In the genomic region with DNA sequence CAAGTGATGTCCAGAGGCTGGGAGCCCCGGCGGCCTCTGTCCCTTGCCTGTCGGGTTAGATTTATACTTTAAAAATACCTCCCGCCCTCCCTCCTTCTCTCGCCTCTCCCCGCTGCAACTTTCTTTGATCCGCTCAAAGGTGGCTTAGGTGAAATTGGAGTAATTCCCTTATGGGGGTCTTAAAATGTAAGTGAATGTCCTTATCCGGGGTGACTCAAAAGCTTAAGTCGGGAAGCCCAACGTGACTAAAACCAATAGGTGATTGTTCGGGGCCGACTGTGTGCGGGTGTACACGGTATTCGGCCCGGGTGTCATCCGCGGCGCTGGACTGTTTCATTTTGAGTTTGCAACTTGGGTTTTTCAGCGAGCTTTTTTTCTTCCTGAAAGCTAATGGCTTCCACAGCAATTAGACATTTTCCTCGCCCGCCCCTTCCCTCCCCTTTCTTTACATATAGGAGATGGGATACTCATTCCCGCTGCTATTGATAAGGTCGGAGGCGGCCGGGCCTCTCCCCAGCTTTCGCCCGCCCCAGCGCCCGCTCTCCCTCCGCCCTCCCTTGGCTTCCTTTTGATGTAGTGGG, we compare ENCODE assay signal across 1 cellular context.
TF ChIP-seq lines count a peak whose summit lies in the region.

No MANE protein-coding gene starts in this region.

TF ChIP-seq in GM12878, 131 proteins besides CTCF, POLR2A, EP300 and RAD21 (continues in another document):
- no peak for TF ChIP-seq ZNF207 (IDR thresholded peaks at IDR 0.05; ENCODE audit: borderline replicate concordance)
- TF ChIP-seq FOS (IDR thresholded peaks at IDR 0.05; ENCODE audit: borderline replicate concordance, extremely low read depth, insufficient read length): no peak
- TF ChIP-seq SRF (IDR thresholded peaks at IDR 0.05; ENCODE audit: low read depth in 2 of 2, low read length in 2 of 2): 0 out of 4 replicates have a peak, but pooled peaks of 1 of the 2 experiments have one; percentile 33
- no peak for TF ChIP-seq WRNIP1 (IDR thresholded peaks at IDR 0.05; ENCODE audit: borderline replicate concordance, low read depth, low read length)
- peak; percentile 59; the same call in 1 of the 2 replicates for TF ChIP-seq MLLT1 (IDR thresholded peaks at IDR 0.05)
- no peak for TF ChIP-seq ZNF687 (IDR thresholded peaks at IDR 0.05)
- TF ChIP-seq, protein P1, sequence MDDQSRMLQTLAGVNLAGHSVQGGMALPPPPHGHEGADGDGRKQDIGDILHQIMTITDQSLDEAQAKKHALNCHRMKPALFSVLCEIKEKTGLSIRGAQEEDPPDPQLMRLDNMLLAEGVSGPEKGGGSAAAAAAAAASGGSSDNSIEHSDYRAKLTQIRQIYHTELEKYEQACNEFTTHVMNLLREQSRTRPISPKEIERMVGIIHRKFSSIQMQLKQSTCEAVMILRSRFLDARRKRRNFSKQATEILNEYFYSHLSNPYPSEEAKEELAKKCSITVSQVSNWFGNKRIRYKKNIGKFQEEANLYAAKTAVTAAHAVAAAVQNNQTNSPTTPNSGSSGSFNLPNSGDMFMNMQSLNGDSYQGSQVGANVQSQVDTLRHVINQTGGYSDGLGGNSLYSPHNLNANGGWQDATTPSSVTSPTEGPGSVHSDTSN (IDR thresholded peaks at IDR 0.05; ENCODE audit: insufficient replicate concordance, low read depth, low read length): no peak
- no peak for TF ChIP-seq SPI1 (IDR thresholded peaks at IDR 0.05; ENCODE audit: borderline replicate concordance, insufficient read depth, low read depth, low read length)
- TF ChIP-seq MTA3 (IDR thresholded peaks at IDR 0.05; ENCODE audit: borderline replicate concordance, low read length): no peak
- TF ChIP-seq REST (IDR thresholded peaks at IDR 0.05; ENCODE audit: low read depth, low read length): no peak
- peak; percentile 59; the same call in 1 of the 2 replicates for TF ChIP-seq RUNX3 (IDR thresholded peaks at IDR 0.05; ENCODE audit: low read length)
- peak; percentile 23; the same call in 1 of the 2 replicates for TF ChIP-seq LARP7 (IDR thresholded peaks at IDR 0.05)
- no peak for TF ChIP-seq SIX5 (IDR thresholded peaks at IDR 0.05; ENCODE audit: low read depth, low read length, severe bottlenecking)
- TF ChIP-seq YY1 (IDR thresholded peaks at IDR 0.05; ENCODE audit: low read depth, low read length): peak; percentile 85; the same call in 1 of the 2 replicates
- TF ChIP-seq ZBTB33 (IDR thresholded peaks at IDR 0.05): no peak
- no peak for TF ChIP-seq NR2F1 (conservative IDR thresholded peaks at IDR 0.05)
- TF ChIP-seq CBX5 (IDR thresholded peaks at IDR 0.05; ENCODE audit: low read depth): no peak
- TF ChIP-seq MEF2B (IDR thresholded peaks at IDR 0.05; ENCODE audit: partially characterized antibody, poor library complexity, severe bottlenecking): no peak
- no peak for TF ChIP-seq NFYA (IDR thresholded peaks at IDR 0.05; ENCODE audit: borderline replicate concordance, low read depth, low read length)
- TF ChIP-seq ZNF622 (IDR thresholded peaks at IDR 0.05): no peak
- TF ChIP-seq CUX1 (IDR thresholded peaks at IDR 0.05; ENCODE audit: insufficient replicate concordance, low read depth, low read length): no peak
- TF ChIP-seq EZH2 (IDR thresholded peaks at IDR 0.05; ENCODE audit: borderline replicate concordance, control insufficient read depth, low read depth, low read length): no peak
- peak; percentile 76 for TF ChIP-seq EED (IDR thresholded peaks at IDR 0.05; ENCODE audit: low read depth)
- TF ChIP-seq BRCA1 (IDR thresholded peaks at IDR 0.05; ENCODE audit: low read depth, low read length): no peak
- TF ChIP-seq, protein P2, sequence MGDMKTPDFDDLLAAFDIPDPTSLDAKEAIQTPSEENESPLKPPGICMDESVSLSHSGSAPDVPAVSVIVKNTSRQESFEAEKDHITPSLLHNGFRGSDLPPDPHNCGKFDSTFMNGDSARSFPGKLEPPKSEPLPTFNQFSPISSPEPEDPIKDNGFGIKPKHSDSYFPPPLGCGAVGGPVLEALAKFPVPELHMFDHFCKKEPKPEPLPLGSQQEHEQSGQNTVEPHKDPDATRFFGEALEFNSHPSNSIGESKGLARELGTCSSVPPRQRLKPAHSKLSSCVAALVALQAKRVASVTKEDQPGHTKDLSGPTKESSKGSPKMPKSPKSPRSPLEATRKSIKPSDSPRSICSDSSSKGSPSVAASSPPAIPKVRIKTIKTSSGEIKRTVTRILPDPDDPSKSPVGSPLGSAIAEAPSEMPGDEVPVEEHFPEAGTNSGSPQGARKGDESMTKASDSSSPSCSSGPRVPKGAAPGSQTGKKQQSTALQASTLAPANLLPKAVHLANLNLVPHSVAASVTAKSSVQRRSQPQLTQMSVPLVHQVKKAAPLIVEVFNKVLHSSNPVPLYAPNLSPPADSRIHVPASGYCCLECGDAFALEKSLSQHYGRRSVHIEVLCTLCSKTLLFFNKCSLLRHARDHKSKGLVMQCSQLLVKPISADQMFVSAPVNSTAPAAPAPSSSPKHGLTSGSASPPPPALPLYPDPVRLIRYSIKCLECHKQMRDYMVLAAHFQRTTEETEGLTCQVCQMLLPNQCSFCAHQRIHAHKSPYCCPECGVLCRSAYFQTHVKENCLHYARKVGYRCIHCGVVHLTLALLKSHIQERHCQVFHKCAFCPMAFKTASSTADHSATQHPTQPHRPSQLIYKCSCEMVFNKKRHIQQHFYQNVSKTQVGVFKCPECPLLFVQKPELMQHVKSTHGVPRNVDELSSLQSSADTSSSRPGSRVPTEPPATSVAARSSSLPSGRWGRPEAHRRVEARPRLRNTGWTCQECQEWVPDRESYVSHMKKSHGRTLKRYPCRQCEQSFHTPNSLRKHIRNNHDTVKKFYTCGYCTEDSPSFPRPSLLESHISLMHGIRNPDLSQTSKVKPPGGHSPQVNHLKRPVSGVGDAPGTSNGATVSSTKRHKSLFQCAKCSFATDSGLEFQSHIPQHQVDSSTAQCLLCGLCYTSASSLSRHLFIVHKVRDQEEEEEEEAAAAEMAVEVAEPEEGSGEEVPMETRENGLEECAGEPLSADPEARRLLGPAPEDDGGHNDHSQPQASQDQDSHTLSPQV (IDR thresholded peaks at IDR 0.05): no peak
- no peak for TF ChIP-seq TCF12 (IDR thresholded peaks at IDR 0.05; ENCODE audit: low read depth, low read length)
- TF ChIP-seq CHD4 (IDR thresholded peaks at IDR 0.05): no peak
- TF ChIP-seq KDM1A (IDR thresholded peaks at IDR 0.05; ENCODE audit: borderline replicate concordance): no peak
- no peak for TF ChIP-seq KLF5 (IDR thresholded peaks at IDR 0.05; ENCODE audit: partially characterized antibody)
- no peak for TF ChIP-seq MYB (IDR thresholded peaks at IDR 0.05; ENCODE audit: borderline replicate concordance, low read depth, low read length)
